11 cellular contexts compared by ENCODE assay signal in the genomic region with DNA sequence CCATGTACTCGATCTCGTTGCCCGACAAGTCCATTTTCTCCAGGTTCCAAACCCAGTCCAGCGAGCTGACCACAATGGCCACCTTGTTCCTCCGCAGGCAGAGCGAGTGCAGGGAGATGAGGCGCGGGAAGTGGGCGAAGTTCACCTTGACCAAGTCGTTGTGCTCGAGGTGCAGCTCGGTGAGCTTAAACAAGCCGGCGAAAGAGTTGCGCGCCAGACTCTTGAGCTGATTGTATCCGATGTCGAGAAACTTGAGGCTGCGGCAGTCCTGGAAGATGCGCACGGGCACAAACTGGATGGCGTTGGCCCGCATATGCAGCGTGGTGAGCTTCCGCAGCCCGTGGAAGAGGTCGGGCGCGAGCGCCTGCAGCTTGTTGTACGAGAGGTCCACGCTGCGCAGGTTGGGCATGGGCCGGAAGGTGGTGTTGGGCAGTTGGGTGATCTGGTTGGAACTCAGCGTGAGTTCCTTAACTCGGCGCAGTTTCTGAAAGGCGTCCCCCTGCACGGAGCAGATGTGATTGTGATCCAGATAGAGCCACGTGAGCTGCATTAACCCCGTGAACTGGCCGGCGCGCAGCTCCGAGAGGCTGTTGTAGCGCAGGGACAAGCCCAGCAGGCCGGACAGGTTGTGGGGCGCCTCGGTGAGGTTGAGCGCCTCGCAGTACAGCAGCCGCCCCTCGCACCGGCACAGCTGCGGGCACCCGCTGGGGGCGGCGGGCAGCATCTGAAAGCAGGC. TPM values are rescaled to one million over a fixed set of nuclear protein-coding genes. Genes with fewer than 3 reads are reported as not detected.
DNase-seq lines count a peak whose midpoint lies in the region; ATAC-seq and TF ChIP-seq lines count a peak whose summit lies in the region.
"Had no signal": no experiment of that assay in that cellular context is flagged by ENCODE, and none has a peak within 500 bp of the region (broad histone marks: within the 10 kb centered on the region; RNA-seq: fewer than 3 reads in every experiment).

No MANE protein-coding gene starts in this region.

- ATAC-seq in HG02884 (IDR thresholded peaks at IDR 0.05; ENCODE audit: unreplicated experiment) (no peak), HG03432 (IDR thresholded peaks at IDR 0.05; ENCODE audit: unreplicated experiment) (no peak), GM21390 (IDR thresholded peaks at IDR 0.05; ENCODE audit: unreplicated experiment) (no peak)

- H3K4me1 Mint-ChIP-seq in brain (peaks cover 61% of the 10 kb centered on the region), progenitor cell of endocrine pancreas (ENCODE audit: low read depth) (peaks cover 7% of the 10 kb centered on the region)
- H3K4me1 Mint-ChIP-seq: activated naive CD4-positive, alpha-beta T cell treated with anti-CD3 and anti-CD28 coated beads, Interleukin-2, amount 50 U/mL, for 24 hours; CD4-positive, CD25-positive, alpha-beta regulatory T cell had no signal

- H3K36me3 Mint-ChIP-seq in brain (no peaks in the 10 kb centered on the region), progenitor cell of endocrine pancreas (ENCODE audit: insufficient read depth) (no peaks in the 10 kb centered on the region)
- H3K36me3 Mint-ChIP-seq: activated naive CD4-positive, alpha-beta T cell treated with anti-CD3 and anti-CD28 coated beads, Interleukin-2, amount 50 U/mL, for 24 hours; CD4-positive, CD25-positive, alpha-beta regulatory T cell had no signal

- peak; percentile 11 for DNase-seq in GM03348 (ENCODE audit: low spot score)
- DNase-seq in iPS-NIHi7 (ENCODE audit: extremely low spot score), result peak; percentile 35
- DNase-seq in progenitor cell of endocrine pancreas (ENCODE audit: low spot score, unreplicated experiment), result peak; percentile 16
- DNase-seq in NCI-H1092 (lab: John Stamatoyannopoulos, UW), result no peak
- DNase-seq: CD4-positive, CD25-positive, alpha-beta regulatory T cell; MV-4-11 had no signal

- H3K27ac Mint-ChIP-seq in brain, result peak overlapping the region; percentile 37 to 90 (median 77)
- H3K27ac Mint-ChIP-seq in progenitor cell of endocrine pancreas, result peak overlapping the region; percentile 26
- H3K27ac Mint-ChIP-seq: activated naive CD4-positive, alpha-beta T cell treated with anti-CD3 and anti-CD28 coated beads, Interleukin-2, amount 50 U/mL, for 24 hours; CD4-positive, CD25-positive, alpha-beta regulatory T cell had no signal

- TF ChIP-seq CTCF in brain (conservative IDR thresholded peaks at IDR 0.05) (no peak), progenitor cell of endocrine pancreas (IDR thresholded peaks at IDR 0.05; ENCODE audit: unreplicated experiment) (peak; percentile 8)

- H3K4me3 Mint-ChIP-seq in brain (peak overlapping the region; percentile 89 to 95 (median 92)), progenitor cell of endocrine pancreas (ENCODE audit: low read depth) (peak overlapping the region; percentile 77)
- H3K4me3 Mint-ChIP-seq: activated naive CD4-positive, alpha-beta T cell treated with anti-CD3 and anti-CD28 coated beads, Interleukin-2, amount 50 U/mL, for 24 hours; CD4-positive, CD25-positive, alpha-beta regulatory T cell had no signal

- H3K27me3 Mint-ChIP-seq in brain, result peaks cover 53% of the 10 kb centered on the region
- H3K27me3 Mint-ChIP-seq in progenitor cell of endocrine pancreas, result peaks cover 90% of the 10 kb centered on the region

- H3K9me3 Mint-ChIP-seq in brain (peaks cover 0 to 2% (median 0%) of the 10 kb centered on the region in 5 experiments), progenitor cell of endocrine pancreas (ENCODE audit: low read depth) (no peaks in the 10 kb centered on the region)

RNA-seq across cellular contexts. Expression of gene LRRTM1, which starts 1.4 kb away (rescaled TPM):
- polyA plus RNA-seq in brain (ENCODE audit: insufficient read depth, low read depth, low replicate concordance), result 2.6 TPM
- total RNA-seq in progenitor cell of endocrine pancreas, result 1.6 and 1.9 TPM in 2 replicates
- total RNA-seq: CD4-positive, CD25-positive, alpha-beta regulatory T cell had no signal
- polyA plus RNA-seq: CD4-positive, CD25-positive, alpha-beta regulatory T cell had no signal
